In genomic region chr4:170610464-170610863, GRCh38 we compare ENCODE assay signal across 1 cellular context.
TF ChIP-seq lines count a peak whose summit lies in the region.

No MANE protein-coding gene starts in this region.

TF ChIP-seq in SK-N-SH, 30 proteins besides CTCF, POLR2A, EP300 and RAD21 (continued from another document):
- TF ChIP-seq RXRA (IDR thresholded peaks at IDR 0.05; ENCODE audit: borderline replicate concordance, low read depth) (no peak), USF1 (IDR thresholded peaks at IDR 0.05; ENCODE audit: borderline replicate concordance, low read depth) (no peak), FOXJ3 (CRISPR knock-in tag; IDR thresholded peaks at IDR 0.05) (no peak), YY1 (IDR thresholded peaks at IDR 0.05; ENCODE audit: low read depth) (no peak), CHD2 (IDR thresholded peaks at IDR 0.05; ENCODE audit: low read length, partially characterized antibody) (no peak), NRF1 (IDR thresholded peaks at IDR 0.05; ENCODE audit: low read depth, low read length) (no peak), ELF1 (IDR thresholded peaks at IDR 0.05) (no peak), ZBTB33 (IDR thresholded peaks at IDR 0.05; ENCODE audit: borderline replicate concordance, low read depth) (no peak), GATA2 (CRISPR knock-in tag; IDR thresholded peaks at IDR 0.05) (no peak), MXI1 (IDR thresholded peaks at IDR 0.05; ENCODE audit: low read depth, low read length) (no peak)
